ENCODE assay signal across 7 cellular contexts in the genomic region with DNA sequence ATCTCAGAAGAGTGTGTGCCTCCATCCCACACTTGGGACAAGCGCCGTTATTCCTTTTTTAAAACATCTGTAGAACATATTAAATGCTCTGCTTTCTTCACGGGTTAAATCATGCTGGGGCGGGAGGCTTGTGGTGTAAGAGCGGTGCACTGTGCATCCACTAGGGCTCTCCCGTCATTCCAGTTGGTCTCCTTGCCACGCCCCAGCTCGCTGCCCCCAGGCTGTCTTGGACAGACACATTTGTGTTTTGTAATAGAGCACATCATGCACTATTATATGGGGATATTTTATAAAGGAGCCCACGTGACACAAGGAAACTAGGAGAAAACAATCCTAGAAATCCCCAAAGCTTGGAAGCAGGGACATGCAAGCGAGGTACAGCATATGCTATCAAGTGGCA.
DNase-seq lines count a peak whose midpoint lies in the region; ATAC-seq and TF ChIP-seq lines count a peak whose summit lies in the region.
"Not testable (repeated sequence)": the region's sequence is repeated elsewhere in the genome, so short reads cannot be mapped to it uniquely, and the experiment has no call there.

No MANE protein-coding gene starts in this region.

- peak; percentile 73 for ATAC-seq in esophagus mucosa

- TF ChIP-seq CTCF in BJ (IDR thresholded peaks at IDR 0.05; ENCODE audit: insufficient read depth, low read depth, low read length); mammary epithelial cell (conservative IDR thresholded peaks at IDR 0.05 in 1 of 2, IDR thresholded peaks at IDR 0.05 in 1 of 2; ENCODE audit: extremely low read depth in 1 of 2, insufficient read depth in 1 of 2, low read depth in 1 of 2, low read length in 2 of 2): not testable (repeated sequence)

- H3F3A ChIP-seq in GM23248 (ENCODE audit: insufficient read depth), result not testable (repeated sequence)

- not testable (repeated sequence) for H3K36me3 Mint-ChIP-seq in activated CD4-positive, alpha-beta T cell treated with anti-CD3 and anti-CD28 coated beads, Interleukin-2, amount 10 ng/mL, durations not matched to agents 24 days and 14 days (ENCODE audit: low read depth)

- H3K27ac ChIP-seq in GM23248; mammary epithelial cell (ENCODE audit: insufficient read depth, low read depth, low read length): not testable (repeated sequence)

- not testable (repeated sequence) for H3K4me3 Mint-ChIP-seq in activated CD4-positive, alpha-beta T cell treated with anti-CD3 and anti-CD28 coated beads, Interleukin-2, amount 10 ng/mL, durations not matched to agents 24 days and 14 days

- whole genome bisulfite sequencing in GM23248 (ENCODE audit: low coverage in 1 of 2, low lambda C conversion rate in 2 of 2, missing lambda C conversion rate in 2 of 2), 2 experiments, result 51 to 63% methylated on average over 6 to 10 of the region's 10 CpGs
- 66% methylated on average over 5 of the region's 10 CpGs for WGBS in mammary epithelial cell (ENCODE audit: low coverage, missing lambda C conversion rate)

- H3K9me3 Mint-ChIP-seq in activated CD4-positive, alpha-beta T cell treated with anti-CD3 and anti-CD28 coated beads, Interleukin-2, amount 10 ng/mL, durations not matched to agents 24 days and 14 days, result not testable (repeated sequence)

- H3K27ac Mint-ChIP-seq in activated CD4-positive, alpha-beta T cell treated with anti-CD3 and anti-CD28 coated beads, Interleukin-2, amount 10 ng/mL, durations not matched to agents 24 days and 14 days, result peak overlapping the region; percentile 58

- H4K20me1 ChIP-seq in GM23248 (ENCODE audit: insufficient read depth); mammary epithelial cell (ENCODE audit: insufficient read depth, low read length): not testable (repeated sequence)

- intact Hi-C loops in activated CD4-positive, alpha-beta T cell treated with anti-CD3 and anti-CD28 coated beads, Interleukin-2, amount 10 ng/mL, durations not matched to agents 24 days and 14 days (cut with micrococcal nuclease); mammary epithelial cell (cut with micrococcal nuclease): not testable (repeated sequence)

- not testable (repeated sequence) for H3K9ac ChIP-seq in GM23248; mammary epithelial cell (ENCODE audit: insufficient read depth, low read length)

- not testable (repeated sequence) for H3K4me1 ChIP-seq in GM23248 (ENCODE audit: insufficient read depth); mammary epithelial cell (ENCODE audit: insufficient read depth, low read length)

- H3K27me3 Mint-ChIP-seq in activated CD4-positive, alpha-beta T cell treated with anti-CD3 and anti-CD28 coated beads, Interleukin-2, amount 10 ng/mL, durations not matched to agents 24 days and 14 days, result not testable (repeated sequence)

- not testable (repeated sequence) for H3K4me3 ChIP-seq in BJ (ENCODE audit: low read depth, low read length); GM23248; mammary epithelial cell (replicated peaks in 1 of 3; ENCODE audit: insufficient read depth in 1 of 3, low read depth in 2 of 3, low read length in 3 of 3)

- H3K9me2 ChIP-seq in GM23248 (ENCODE audit: insufficient read depth), result not testable (repeated sequence)

- dilution Hi-C loops in mammary epithelial cell (cut with HindIII; ENCODE audit: low sequenced_read_pairs), result not testable (repeated sequence)

- not testable (repeated sequence) for H3K4me1 Mint-ChIP-seq in activated CD4-positive, alpha-beta T cell treated with anti-CD3 and anti-CD28 coated beads, Interleukin-2, amount 10 ng/mL, durations not matched to agents 24 days and 14 days

- BruUV-seq in mammary epithelial cell (replicated peaks; lab: Mats Ljungman, UMichigan), result not testable (repeated sequence)

- H3K36me3 ChIP-seq in BJ (ENCODE audit: control insufficient read depth, insufficient read depth, low read length); GM23248 (ENCODE audit: low read depth); mammary epithelial cell (ENCODE audit: insufficient read depth, low read length): not testable (repeated sequence)

- H3K27me3 ChIP-seq in BJ (ENCODE audit: control insufficient read depth, insufficient read depth, low read length); GM23248 (replicated peaks; ENCODE audit: insufficient read depth); mammary epithelial cell (ENCODE audit: insufficient read depth, low read length): not testable (repeated sequence)

- H3K79me2 ChIP-seq in GM23248 (ENCODE audit: insufficient read depth); mammary epithelial cell (ENCODE audit: insufficient read depth, low read length): not testable (repeated sequence)

- in situ Hi-C loops in GM23248 (cut with MboI); mammary epithelial cell (cut with MboI; ENCODE audit: low sequenced_read_pairs in 2 of 2): not testable (repeated sequence)

- H2AFZ ChIP-seq in GM23248; mammary epithelial cell (ENCODE audit: low read depth, low read length): not testable (repeated sequence)

- DNase-seq in BJ (ENCODE audit: low read depth) (peak; percentile 7), GM23248 (peak; percentile 0), RPMI7951 (ENCODE audit: low read depth) (peak; percentile 72), mammary epithelial cell (peak; percentile 55), foreskin melanocyte (peak; percentile 64)
- DNase-seq in activated CD4-positive, alpha-beta T cell treated with anti-CD3 and anti-CD28 coated beads, Interleukin-2, amount 10 ng/mL, durations not matched to agents 24 days and 14 days, result not testable (repeated sequence)

- H3K9me3 ChIP-seq in GM23248 (ENCODE audit: low read depth); mammary epithelial cell (replicated peaks; ENCODE audit: insufficient read depth, low read length): not testable (repeated sequence)

- not testable (repeated sequence) for H3K4me2 ChIP-seq in GM23248 (ENCODE audit: unreplicated experiment); mammary epithelial cell (ENCODE audit: insufficient read depth, low read depth, low read length)

- POLR2A ChIA-PET in BJ (lab: Charles Lee), result not testable (repeated sequence)

- CTCF ChIA-PET in BJ (lab: Yijun Ruan, JAX); mammary epithelial cell (lab: Charles Lee; ENCODE audit: low non-redundant PET): not testable (repeated sequence)
